ENCODE assay signal across 1 cellular context in genomic region chr9:68704804-68705635, GRCh38.
TF ChIP-seq lines count a peak whose summit lies in the region.

PIP5K1B (plus strand) TSS chr9:68705240; CDS start chr9:68822615, 117,375 bp downstream.

TF ChIP-seq in K562, 482 proteins besides CTCF, POLR2A, EP300 and RAD21 (continued from another document and continues in another):
- TF ChIP-seq ZNF316 (IDR thresholded peaks at IDR 0.05) (no peak), MAFF (IDR thresholded peaks at IDR 0.05; ENCODE audit: low read length) (no peak), LCOR (CRISPR knock-in tag; IDR thresholded peaks at IDR 0.05) (no peak), HES1 (IDR thresholded peaks at IDR 0.05; ENCODE audit: low read depth) (no peak), ZNF436 (CRISPR knock-in tag; IDR thresholded peaks at IDR 0.05) (no peak), POU5F1 (IDR thresholded peaks at IDR 0.05; ENCODE audit: borderline replicate concordance, low read depth, low read length, partially characterized antibody) (no peak), OTX1 (CRISPR knock-in tag; IDR thresholded peaks at IDR 0.05) (no peak), ERF (CRISPR knock-in tag; IDR thresholded peaks at IDR 0.05) (no peak), ZBTB33 (CRISPR knock-in tag; IDR thresholded peaks at IDR 0.05) (peak; percentile 49; the same call in 1 of the 2 replicates), HLTF (IDR thresholded peaks at IDR 0.05) (no peak), ZNF407 (IDR thresholded peaks at IDR 0.05; ENCODE audit: low read depth) (no peak), SFPQ (IDR thresholded peaks at IDR 0.05; ENCODE audit: low read depth, low read length) (no peak), ZNF75A (CRISPR knock-in tag; IDR thresholded peaks at IDR 0.05) (no peak), MEIS2 (IDR thresholded peaks at IDR 0.05; ENCODE audit: partially characterized antibody) (no peak), ZNF121 (CRISPR knock-in tag; conservative IDR thresholded peaks at IDR 0.05) (no peak), MYNN (IDR thresholded peaks at IDR 0.05) (no peak), MYNN (CRISPR knock-in tag; IDR thresholded peaks at IDR 0.05) (no peak), HDAC6 (IDR thresholded peaks at IDR 0.05; ENCODE audit: low read depth, low read length) (no peak), HBP1 (CRISPR knock-in tag; IDR thresholded peaks at IDR 0.05) (no peak), TRIM25 (IDR thresholded peaks at IDR 0.05; ENCODE audit: borderline replicate concordance) (no peak), GABPB2 (CRISPR knock-in tag; conservative IDR thresholded peaks at IDR 0.05) (no peak), ZFP91 (CRISPR knock-in tag; IDR thresholded peaks at IDR 0.05) (no peak), CBX3 (IDR thresholded peaks at IDR 0.05; ENCODE audit: borderline replicate concordance in 1 of 2, low read length in 2 of 2) (no peak), TAF7 (tag; IDR thresholded peaks at IDR 0.05) (no peak), U2AF1 (optimal IDR thresholded peaks at IDR 0.05; ENCODE audit: low read depth, low read length) (no peak), ZNF23 (CRISPR knock-in tag; IDR thresholded peaks at IDR 0.05) (no peak), GTF2E2 (tag; IDR thresholded peaks at IDR 0.05) (no peak), TSHZ1 (CRISPR knock-in tag; IDR thresholded peaks at IDR 0.05) (no peak), CEBPZ (IDR thresholded peaks at IDR 0.05; ENCODE audit: borderline replicate concordance, low read depth, low read length) (no peak), NELFE (IDR thresholded peaks at IDR 0.05; ENCODE audit: insufficient read depth, insufficient read length) (no peak), ZNF12 (CRISPR knock-in tag; IDR thresholded peaks at IDR 0.05) (no peak), PHB2 (IDR thresholded peaks at IDR 0.05; ENCODE audit: low read depth) (no peak)
